ENCODE assay signal across 20 cellular contexts in the genomic region with DNA sequence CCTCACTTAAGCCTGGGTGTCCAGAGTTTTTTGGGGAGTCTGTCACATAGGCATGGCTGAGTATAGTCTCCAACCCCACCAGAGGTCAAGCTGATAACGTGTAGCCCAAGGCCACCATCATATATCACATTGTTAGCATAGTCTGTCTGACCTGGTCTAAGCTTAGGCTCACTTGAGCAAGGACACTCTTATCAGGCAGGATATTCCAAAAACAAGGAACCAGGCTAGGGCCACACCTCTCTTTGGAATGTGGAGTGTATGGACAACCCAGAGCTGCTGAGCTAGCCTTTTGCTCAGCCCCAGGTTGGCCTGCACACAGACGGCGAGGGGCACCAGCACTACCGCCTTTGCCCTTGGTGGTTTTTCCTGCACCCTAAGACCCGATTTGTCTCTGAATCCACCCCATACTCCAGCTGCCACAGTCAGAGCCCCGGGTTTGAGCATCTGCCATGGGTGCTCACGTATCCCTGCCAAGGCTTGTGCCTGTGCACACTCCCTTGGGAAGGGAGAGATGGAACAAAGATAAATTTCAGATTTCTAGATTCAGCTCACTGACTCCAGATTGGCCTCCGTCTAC. TPM values are rescaled to one million over a fixed set of nuclear protein-coding genes. Genes with fewer than 3 reads are reported as not detected.
DNase-seq lines count a peak whose midpoint lies in the region; ATAC-seq and TF ChIP-seq lines count a peak whose summit lies in the region.
"Had no signal": no experiment of that assay in that cellular context is flagged by ENCODE, and none has a peak within 500 bp of the region (broad histone marks: within the 10 kb centered on the region; RNA-seq: fewer than 3 reads in every experiment).

No MANE protein-coding gene starts in this region.

- H3K4me1 Mint-ChIP-seq in T-helper 1 cell treated with Interleukin-12 subunit alpha and Interleukin-12 subunit beta and Interleukin-4 antibody, amounts not matched to agents 30 μg/mL and 1 μg/mL, for 36 hours (ENCODE audit: low read depth), result peaks cover 24% of the 10 kb centered on the region
- H3K4me1 Mint-ChIP-seq in WTC11, result no peaks in the 10 kb centered on the region
- H3K4me1 Mint-ChIP-seq: H9 had no signal

- no peak for TF ChIP-seq EP300 in transverse colon (IDR thresholded peaks at IDR 0.05; ENCODE audit: low read depth)

- TF ChIP-seq CTCF in WTC11 (IDR thresholded peaks at IDR 0.05) (no peak), right lobe of liver (IDR thresholded peaks at IDR 0.05) (no peak), transverse colon (IDR thresholded peaks at IDR 0.05) (no peak)

- H3K36me3 Mint-ChIP-seq in T-helper 1 cell treated with Interleukin-12 subunit alpha and Interleukin-12 subunit beta and Interleukin-4 antibody, amounts not matched to agents 30 μg/mL and 1 μg/mL, for 36 hours (ENCODE audit: low read depth), result peaks cover 18% of the 10 kb centered on the region
- H3K36me3 Mint-ChIP-seq in WTC11, result no peaks in the 10 kb centered on the region

- H3K4me3 Mint-ChIP-seq in T-helper 1 cell treated with Interleukin-12 subunit alpha and Interleukin-12 subunit beta and Interleukin-4 antibody, amounts not matched to agents 30 μg/mL and 1 μg/mL, for 36 hours, result no peak overlapping the region
- H3K4me3 Mint-ChIP-seq in WTC11, result no peak overlapping the region
- H3K4me3 Mint-ChIP-seq: H9, type B pancreatic cell had no signal

- TF ChIP-seq POLR2A in right lobe of liver (IDR thresholded peaks at IDR 0.05) (no peak), transverse colon (IDR thresholded peaks at IDR 0.05) (no peak)

- H3K9me3 ChIP-seq in right lobe of liver (no peaks in the 10 kb centered on the region), transverse colon (no peaks in the 10 kb centered on the region)
- H3K9me3 ChIP-seq: SJCRH30 had no signal

- H3K27me3 Mint-ChIP-seq in T-helper 1 cell treated with Interleukin-12 subunit alpha and Interleukin-12 subunit beta and Interleukin-4 antibody, amounts not matched to agents 30 μg/mL and 1 μg/mL, for 36 hours (ENCODE audit: low read depth), result no peaks in the 10 kb centered on the region
- H3K27me3 Mint-ChIP-seq in WTC11 (ENCODE audit: low read depth), result no peaks in the 10 kb centered on the region; the same call in 1 of the 2 replicates
- H3K27me3 Mint-ChIP-seq: type B pancreatic cell had no signal

- ATAC-seq in WTC11 (no peak), right lobe of liver (no peak), HG03469 (IDR thresholded peaks at IDR 0.05; ENCODE audit: unreplicated experiment) (no peak)
- ATAC-seq: stimulated activated naive CD8-positive, alpha-beta T cell treated with anti-CD3 and anti-CD28 coated beads, Interleukin-15, Interleukin-2, amounts not matched to agents 100 U/mL and 50 U/mL, for 24 hours had no signal

- H3K27ac Mint-ChIP-seq in T-helper 1 cell treated with Interleukin-12 subunit alpha and Interleukin-12 subunit beta and Interleukin-4 antibody, amounts not matched to agents 30 μg/mL and 1 μg/mL, for 36 hours, result peak overlapping the region; percentile 9
- H3K27ac Mint-ChIP-seq in WTC11, result 0 out of 2 replicates have a peak overlapping the region, but pooled peaks have one; percentile 41

- no peaks in the 10 kb centered on the region for H3K9me3 Mint-ChIP-seq in T-helper 1 cell treated with Interleukin-12 subunit alpha and Interleukin-12 subunit beta and Interleukin-4 antibody, amounts not matched to agents 30 μg/mL and 1 μg/mL, for 36 hours
- H3K9me3 Mint-ChIP-seq in WTC11, result no peaks in the 10 kb centered on the region
- H3K9me3 Mint-ChIP-seq: H9, nephron progenitor cell, type B pancreatic cell had no signal

- H3K36me3 ChIP-seq in right lobe of liver (peaks cover 0 to 7% (median 4%) of the 10 kb centered on the region in 4 donors), transverse colon (peaks cover 0 to 4% (median 0%) of the 10 kb centered on the region in 4 donors)

- no peak for DNase-seq in T-helper 1 cell
- DNase-seq in WTC11 (ENCODE audit: low spot score), result no peak
- no peak for DNase-seq in right lobe of liver
- DNase-seq in transverse colon, result no peak
- DNase-seq in SKM-1 (lab: John Stamatoyannopoulos, UW; ENCODE audit: unreplicated experiment), result no peak
- no peak for DNase-seq in hepatic stellate cell (ENCODE audit: low spot score)
- DNase-seq: activated CD4-positive, alpha-beta T cell treated with anti-CD3 and anti-CD28 coated beads, Interleukin-2, amount 50 U/mL, for 4 hours; activated naive CD4-positive, alpha-beta T cell treated with Interleukin-2 at 50 U/mL for 16 hours; amniotic stem cell; caudate nucleus; foreskin melanocyte; H9; NCI-H146; nephron progenitor cell; SJCRH30; stimulated activated CD4-positive, alpha-beta T cell treated with anti-CD3 and anti-CD28 coated beads, Interleukin-2, amount 100 ng/mL, for 48 hours; stimulated activated naive CD8-positive, alpha-beta T cell treated with anti-CD3 and anti-CD28 coated beads, Interleukin-15, Interleukin-2, amounts not matched to agents 100 U/mL and 50 U/mL, for 24 hours had no signal

- in situ Hi-C loops in transverse colon (cut with MboI; ENCODE audit: low pct_ligation_motif_present in 1 of 4, low pct_unique_long_range_greater_than_20kb in 1 of 4, low sequenced_read_pairs in 3 of 4), result no loop called here

- H3K27ac ChIP-seq in right lobe of liver (peak overlapping the region; percentile 91 to 96 (median 93)), transverse colon (peak overlapping the region in 3 of 4 donors; percentile 81 to 88 (median 88))
- H3K27ac ChIP-seq: SJCRH30 had no signal

- CTCF ChIA-PET in WTC11 (lab: Charles Lee), result interaction anchor here (0.5 to 4.2 kb wide), 4 partner anchors 20 to 448 kb away, joined by 3 to 19 read pairs (median 7); no protein-coding TSS in a partner anchor

- POLR2A ChIA-PET in WTC11 (lab: Charles Lee), result no interaction called here

- intact Hi-C loops in right lobe of liver (cut with DNase I) (no loop called here), transverse colon (cut with DNase I; ENCODE audit: low total_unique reads) (no loop called here)

- H3K4me3 ChIP-seq in right lobe of liver, result no peak overlapping the region
- no peak overlapping the region for H3K4me3 ChIP-seq in transverse colon
- H3K4me3 ChIP-seq: SJCRH30 had no signal

- 73% methylated on average over 2 of the region's 8 CpGs for WGBS in right lobe of liver (ENCODE audit: insufficient coverage, low coverage, low lambda C conversion rate, missing lambda C conversion rate)
- 89 to 100% methylated on average over 2 to 8 of the region's 8 CpGs for WGBS in transverse colon (ENCODE audit: low coverage in 1 of 2), 2 donors

- H3K27me3 ChIP-seq in right lobe of liver (no peaks in the 10 kb centered on the region), transverse colon (no peaks in the 10 kb centered on the region)
- H3K27me3 ChIP-seq: SJCRH30 had no signal

- peaks cover 0 to 46% (median 14%) of the 10 kb centered on the region in 4 donors for H3K4me1 ChIP-seq in right lobe of liver
- peaks cover 9 to 34% (median 28%) of the 10 kb centered on the region in 4 donors for H3K4me1 ChIP-seq in transverse colon
- H3K4me1 ChIP-seq: SJCRH30 had no signal

TF ChIP-seq in WTC11, 78 proteins besides CTCF, POLR2A, EP300 and RAD21:
- no peak for TF ChIP-seq ZNF671 (CRISPR knock-in tag; IDR thresholded peaks at IDR 0.05)
- TF ChIP-seq, protein P1, sequence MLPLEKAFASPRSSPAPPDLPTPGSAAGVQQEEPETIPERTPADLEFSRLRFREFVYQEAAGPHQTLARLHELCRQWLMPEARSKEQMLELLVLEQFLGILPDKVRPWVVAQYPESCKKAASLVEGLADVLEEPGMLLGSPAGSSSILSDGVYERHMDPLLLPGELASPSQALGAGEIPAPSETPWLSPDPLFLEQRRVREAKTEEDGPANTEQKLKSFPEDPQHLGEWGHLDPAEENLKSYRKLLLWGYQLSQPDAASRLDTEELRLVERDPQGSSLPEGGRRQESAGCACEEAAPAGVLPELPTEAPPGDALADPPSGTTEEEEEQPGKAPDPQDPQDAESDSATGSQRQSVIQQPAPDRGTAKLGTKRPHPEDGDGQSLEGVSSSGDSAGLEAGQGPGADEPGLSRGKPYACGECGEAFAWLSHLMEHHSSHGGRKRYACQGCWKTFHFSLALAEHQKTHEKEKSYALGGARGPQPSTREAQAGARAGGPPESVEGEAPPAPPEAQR (CRISPR knock-in tag; IDR thresholded peaks at IDR 0.05), result no peak
- no peak for TF ChIP-seq NFE2L1 (CRISPR knock-in tag; IDR thresholded peaks at IDR 0.05)
- TF ChIP-seq, protein P2, sequence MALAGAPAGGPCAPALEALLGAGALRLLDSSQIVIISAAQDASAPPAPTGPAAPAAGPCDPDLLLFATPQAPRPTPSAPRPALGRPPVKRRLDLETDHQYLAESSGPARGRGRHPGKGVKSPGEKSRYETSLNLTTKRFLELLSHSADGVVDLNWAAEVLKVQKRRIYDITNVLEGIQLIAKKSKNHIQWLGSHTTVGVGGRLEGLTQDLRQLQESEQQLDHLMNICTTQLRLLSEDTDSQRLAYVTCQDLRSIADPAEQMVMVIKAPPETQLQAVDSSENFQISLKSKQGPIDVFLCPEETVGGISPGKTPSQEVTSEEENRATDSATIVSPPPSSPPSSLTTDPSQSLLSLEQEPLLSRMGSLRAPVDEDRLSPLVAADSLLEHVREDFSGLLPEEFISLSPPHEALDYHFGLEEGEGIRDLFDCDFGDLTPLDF (CRISPR knock-in tag; IDR thresholded peaks at IDR 0.05), result no peak

RNA-seq across cellular contexts. Expression of a gene that starts 7.2 kb away (rescaled TPM):
- 13.3 to 14.7 TPM (median 14.0 TPM) in 3 replicates for total RNA-seq in WTC11 (2021)
- 10 to 100 TPM; 17.6 to 27.0 (median 22.4) TPM for total RNA-seq in right lobe of liver
- total RNA-seq in transverse colon, result 10 to 100 TPM in 3 of 4 donors, 1 to 10 TPM in 1; 8.0 to 25.5 (median 20.3) TPM

RNA-seq across cellular contexts. Expression of a gene that starts 7.3 kb away (rescaled TPM):
- total RNA-seq in WTC11 (2021), result 43.9 to 45.5 TPM (median 45.1 TPM) in 3 replicates
- 10 to 100 TPM; 35.3 to 55.4 (median 47.7) TPM for total RNA-seq in right lobe of liver
- 100 to 1,000 TPM in 2 of 4 donors, 10 to 100 TPM in 2; 90.8 to 126 (median 109) TPM for total RNA-seq in transverse colon

RNA-seq across cellular contexts. Expression of a gene that starts 51.2 kb away (rescaled TPM):
- total RNA-seq in WTC11 (2021) (113 to 115 TPM (median 114 TPM) in 3 replicates), right lobe of liver (10 to 100 TPM; 27.5 to 53.1 (median 35.2) TPM), transverse colon (10 to 100 TPM; 37.0 to 56.7 (median 48.6) TPM)
